12 cellular contexts compared by ENCODE assay signal in the genomic region with DNA sequence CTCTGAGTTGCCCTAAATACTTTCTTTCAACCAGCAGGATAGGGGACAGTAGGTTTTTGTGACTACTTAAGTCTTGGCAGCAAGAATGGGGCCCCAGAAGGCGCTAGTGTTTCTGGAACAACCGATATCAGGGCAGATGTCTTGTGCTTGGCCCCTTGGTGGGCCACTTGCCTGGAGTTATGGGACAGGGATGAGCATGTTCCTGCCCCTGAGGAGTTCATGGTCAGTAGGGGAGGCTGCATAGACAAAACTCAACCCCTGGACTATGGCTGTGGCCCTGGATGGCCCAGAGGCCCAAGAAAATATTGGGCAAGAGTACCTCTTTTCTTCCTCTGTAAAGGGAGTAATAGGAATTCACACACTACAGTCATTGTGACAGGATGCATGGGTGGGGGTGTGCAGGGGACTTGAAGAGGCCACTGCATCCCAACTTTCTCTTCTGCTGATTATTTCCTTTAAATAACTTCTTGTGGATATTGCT. TPM values are rescaled to one million over a fixed set of nuclear protein-coding genes. Genes with fewer than 3 reads are reported as not detected.
DNase-seq lines count a peak whose midpoint lies in the region; ATAC-seq and TF ChIP-seq lines count a peak whose summit lies in the region.
"Had no signal": no experiment of that assay in that cellular context is flagged by ENCODE, and none has a peak within 500 bp of the region (broad histone marks: within the 10 kb centered on the region; RNA-seq: fewer than 3 reads in every experiment).

No MANE protein-coding gene starts in this region.

- intact Hi-C loops in Panc1 (cut with micrococcal nuclease; ENCODE audit: unreplicated experiment), result no loop called here
- intact Hi-C loops in esophagus squamous epithelium (cut with DNase I), result no loop called here
- intact Hi-C loops in sigmoid colon (cut with DNase I), result no loop called here

- TF ChIP-seq POLR2A in esophagus squamous epithelium (IDR thresholded peaks at IDR 0.05), result no peak
- TF ChIP-seq POLR2A in sigmoid colon (IDR thresholded peaks at IDR 0.05), result no peak

- H3K4me1 ChIP-seq in Panc1 (ENCODE audit: control insufficient read depth, insufficient read depth, low read length) (peaks cover 24% of the 10 kb centered on the region), esophagus squamous epithelium (peaks cover 9 to 26% (median 12%) of the 10 kb centered on the region in 3 donors), sigmoid colon (peaks cover 0 to 40% (median 15%) of the 10 kb centered on the region in 4 donors)

- TF ChIP-seq CTCF in GM10248 (IDR thresholded peaks at IDR 0.05; ENCODE audit: control extremely low read depth, extremely low read depth, low read depth, missing control alignments) (no peak), Panc1 (IDR thresholded peaks at IDR 0.05) (no peak), esophagus squamous epithelium (IDR thresholded peaks at IDR 0.05) (no peak), sigmoid colon (IDR thresholded peaks at IDR 0.05) (no peak), omental fat pad (IDR thresholded peaks at IDR 0.05) (no peak)

- WGBS in esophagus squamous epithelium, 2 donors, result 30 to 45% methylated on average over 2 of the region's 2 CpGs
- WGBS in sigmoid colon, 2 donors, result 40 to 69% methylated on average over 2 of the region's 2 CpGs

- no TSS peak for BruUV-seq in Panc1 (replicated peaks; lab: Mats Ljungman, UMichigan)

- H3K27ac ChIP-seq in Panc1 (ENCODE audit: low read length), result peak overlapping the region; percentile 71
- peak overlapping the region; percentile 45 to 74 (median 68) for H3K27ac ChIP-seq in esophagus squamous epithelium
- peak overlapping the region in 3 of 4 donors; percentile 19 to 61 (median 60) for H3K27ac ChIP-seq in sigmoid colon

- H3K9me3 ChIP-seq in Panc1 (ENCODE audit: control insufficient read depth, insufficient read depth, low read depth, low read length), result 0 out of 2 replicates have a peak, but pooled peaks cover 3% of the 10 kb centered on the region
- H3K9me3 ChIP-seq in esophagus squamous epithelium, result no peaks in the 10 kb centered on the region
- no peaks in the 10 kb centered on the region for H3K9me3 ChIP-seq in sigmoid colon
- H3K9me3 ChIP-seq: body of pancreas had no signal

- no peaks in the 10 kb centered on the region for H3K27me3 ChIP-seq in Panc1 (ENCODE audit: control insufficient read depth, insufficient read depth, low read length)
- H3K27me3 ChIP-seq in esophagus squamous epithelium, result no peaks in the 10 kb centered on the region
- no peaks in the 10 kb centered on the region for H3K27me3 ChIP-seq in sigmoid colon
- H3K27me3 ChIP-seq: body of pancreas had no signal

- CTCF ChIA-PET in GM10248 (lab: Yijun Ruan, JAX), result no interaction called here
- CTCF ChIA-PET in Panc1 (lab: Charles Lee), result no interaction called here

- peak; percentile 6 for DNase-seq in GM10248 (ENCODE audit: extremely low spot score)
- DNase-seq in Panc1 (ENCODE audit: low read depth, low spot score), result no peak
- DNase-seq in esophagus squamous epithelium (lab: John Stamatoyannopoulos, UW), result no peak
- no peak for DNase-seq in sigmoid colon
- DNase-seq in omental fat pad (ENCODE audit: low spot score), result no peak
- DNase-seq in NOMO-1 treated with dmso at 0.1 percent for 144 hours (lab: John Stamatoyannopoulos, UW; ENCODE audit: unreplicated experiment), result no peak
- no peak for DNase-seq in stimulated activated naive CD4-positive, alpha-beta T cell (lab: John Stamatoyannopoulos, UW)
- DNase-seq in HPDE6-E6E7 (ENCODE audit: extremely low spot score), result no peak
- DNase-seq: activated CD8-positive, alpha-beta memory T cell treated with anti-CD3 and anti-CD28 coated beads, Interleukin-2, amount 10 ng/mL, durations not matched to agents 7 days and 5 days; heart right ventricle; naive thymus-derived CD4-positive, alpha-beta T cell had no signal

- in situ Hi-C loops in Panc1 (cut with HindIII; ENCODE audit: low pct_unique_long_range_greater_than_20kb, low sequenced_read_pairs), result no loop called here

- H3K36me3 ChIP-seq in Panc1 (ENCODE audit: control insufficient read depth, insufficient read depth, low read length) (no peaks in the 10 kb centered on the region), esophagus squamous epithelium (no peaks in the 10 kb centered on the region), sigmoid colon (no peaks in the 10 kb centered on the region)
- H3K36me3 ChIP-seq: heart right ventricle had no signal

- no peak for TF ChIP-seq EP300 in sigmoid colon (IDR thresholded peaks at IDR 0.05)

- POLR2A ChIA-PET in GM10248 (lab: Yijun Ruan, JAX) (no interaction called here), Panc1 (lab: Charles Lee) (no interaction called here)

- 0 out of 2 replicates have a peak, but pooled peaks have one; percentile 2 for ATAC-seq in Panc1
- no peak for ATAC-seq in omental fat pad (ENCODE audit: low FRiP score)
- ATAC-seq: activated CD8-positive, alpha-beta memory T cell treated with anti-CD3 and anti-CD28 coated beads, Interleukin-2, amount 10 ng/mL, durations not matched to agents 7 days and 5 days; naive thymus-derived CD4-positive, alpha-beta T cell had no signal

- H3K4me3 ChIP-seq in Panc1 (ENCODE audit: low read depth in 2 of 2, low read length in 2 of 2) (no peak overlapping the region), esophagus squamous epithelium (no peak overlapping the region), sigmoid colon (no peak overlapping the region)
- H3K4me3 ChIP-seq: body of pancreas, heart right ventricle had no signal

RNA-seq across cellular contexts. Expression of a gene that starts 57.7 kb away (rescaled TPM):
- total RNA-seq in Panc1 (2021; ENCODE audit: unreplicated experiment), result 6.0 TPM
- 11.4 TPM for polyA plus RNA-seq in Panc1 (2012; ENCODE audit: insufficient read length)
- 10 to 100 TPM; 11.8 to 68.4 (median 47.9) TPM for total RNA-seq in esophagus squamous epithelium
- 100 to 1,000 TPM in 3 of 4 donors, 10 to 100 TPM in 1; 54.0 to 330 (median 177) TPM for total RNA-seq in sigmoid colon
- 10 to 100 TPM in 1 of 3 donors, 1 to 10 TPM in 2; 4.8 to 44.9 (median 5.3) TPM for polyA plus RNA-seq in sigmoid colon
- total RNA-seq in omental fat pad, result 100 to 1,000 TPM; 616 to 884 (median 686) TPM
